In genomic region chr4:98639523-98639922, GRCh38 we compare ENCODE assay signal across 1 cellular context.
TF ChIP-seq lines count a peak whose summit lies in the region.

No MANE protein-coding gene starts in this region.

TF ChIP-seq in GM12878, 131 proteins besides CTCF, POLR2A, EP300 and RAD21 (continued from another document):
- no peak for TF ChIP-seq E4F1 (IDR thresholded peaks at IDR 0.05; ENCODE audit: borderline replicate concordance, partially characterized antibody)
- TF ChIP-seq JUND (IDR thresholded peaks at IDR 0.05; ENCODE audit: low read depth, low read length): no peak
TF ChIP-seq in GM12878: peak in this region for 0.
